Comparison of ENCODE assay signal across 19 cellular contexts in genomic region chr2:139791330-139791729, GRCh38.
"Had no signal": no experiment of that assay in that cellular context is flagged by ENCODE, and none has a peak within 500 bp of the region (broad histone marks: within the 10 kb centered on the region; RNA-seq: fewer than 3 reads in every experiment).

No MANE protein-coding gene starts in this region.

- H3K4me1 ChIP-seq: esophagus muscularis mucosa, gastrocnemius medialis, parathyroid adenoma, prostate gland, right lobe of liver, suprapubic skin, thyroid gland, upper lobe of left lung, uterus had no signal

- H3K4me3 ChIP-seq: esophagus muscularis mucosa, gastrocnemius medialis, prostate gland, right lobe of liver, suprapubic skin, thyroid gland, upper lobe of left lung, uterus had no signal

- H3K27me3 Mint-ChIP-seq: effector memory CD8-positive, alpha-beta T cell; naive thymus-derived CD4-positive, alpha-beta T cell had no signal

- H3K9me3 ChIP-seq: esophagus muscularis mucosa, gastrocnemius medialis, prostate gland, right lobe of liver, suprapubic skin, thyroid gland, upper lobe of left lung, uterus had no signal

- H3K4me1 Mint-ChIP-seq: naive thymus-derived CD4-positive, alpha-beta T cell; stimulated activated effector memory CD8-positive, alpha-beta T cell treated with anti-CD3 and anti-CD28 coated beads, Interleukin-12 subunit alpha, Interleukin-12 subunit beta, amount 100 ng/mL, for 72 hours had no signal

- H3K27ac ChIP-seq: epithelial cell of prostate, esophagus muscularis mucosa, gastrocnemius medialis, parathyroid adenoma, prostate gland, right lobe of liver, suprapubic skin, thyroid gland, upper lobe of left lung, uterus had no signal

- H3K36me3 ChIP-seq: esophagus muscularis mucosa, gastrocnemius medialis, prostate gland, right lobe of liver, suprapubic skin, thyroid gland, upper lobe of left lung, uterus had no signal

- H3K36me3 Mint-ChIP-seq: naive thymus-derived CD4-positive, alpha-beta T cell; stimulated activated effector memory CD8-positive, alpha-beta T cell treated with anti-CD3 and anti-CD28 coated beads, Interleukin-12 subunit alpha, Interleukin-12 subunit beta, amount 100 ng/mL, for 72 hours had no signal

- DNase-seq: effector memory CD8-positive, alpha-beta T cell; gastrocnemius medialis; islet precursor cell; naive thymus-derived CD4-positive, alpha-beta T cell; nephron progenitor cell; right lobe of liver; stimulated activated CD4-positive, alpha-beta T cell treated with anti-CD3 and anti-CD28 coated beads, Interleukin-4, amount 100 ng/mL, for 1 hour; stimulated activated CD8-positive, alpha-beta memory T cell treated with anti-CD3 and anti-CD28 coated beads, Interleukin-4, amount 100 ng/mL, for 48 hours; stimulated activated naive CD8-positive, alpha-beta T cell treated with anti-CD3 and anti-CD28 coated beads, Interleukin-15, Interleukin-2, amounts not matched to agents 100 U/mL and 50 U/mL, for 24 hours; thyroid gland; upper lobe of left lung; uterus had no signal

- ATAC-seq: effector memory CD8-positive, alpha-beta T cell; gastrocnemius medialis; left lobe of liver; naive thymus-derived CD4-positive, alpha-beta T cell; right lobe of liver; stimulated activated effector memory CD8-positive, alpha-beta T cell treated with anti-CD3 and anti-CD28 coated beads, Interleukin-12 subunit alpha, Interleukin-12 subunit beta, amount 100 ng/mL, for 72 hours; stimulated activated naive CD8-positive, alpha-beta T cell treated with anti-CD3 and anti-CD28 coated beads, Interleukin-15, Interleukin-2, amounts not matched to agents 100 U/mL and 50 U/mL, for 24 hours had no signal

- H3K4me3 Mint-ChIP-seq: effector memory CD8-positive, alpha-beta T cell; naive thymus-derived CD4-positive, alpha-beta T cell; nephron progenitor cell; stimulated activated effector memory CD8-positive, alpha-beta T cell treated with anti-CD3 and anti-CD28 coated beads, Interleukin-12 subunit alpha, Interleukin-12 subunit beta, amount 100 ng/mL, for 72 hours had no signal

- H3K27ac Mint-ChIP-seq: effector memory CD8-positive, alpha-beta T cell; naive thymus-derived CD4-positive, alpha-beta T cell; nephron progenitor cell; stimulated activated effector memory CD8-positive, alpha-beta T cell treated with anti-CD3 and anti-CD28 coated beads, Interleukin-12 subunit alpha, Interleukin-12 subunit beta, amount 100 ng/mL, for 72 hours had no signal

- H3K9me3 Mint-ChIP-seq: nephron progenitor cell had no signal

- H3K27me3 ChIP-seq: esophagus muscularis mucosa, gastrocnemius medialis, right lobe of liver, suprapubic skin, thyroid gland, upper lobe of left lung, uterus had no signal
